In the genomic region with DNA sequence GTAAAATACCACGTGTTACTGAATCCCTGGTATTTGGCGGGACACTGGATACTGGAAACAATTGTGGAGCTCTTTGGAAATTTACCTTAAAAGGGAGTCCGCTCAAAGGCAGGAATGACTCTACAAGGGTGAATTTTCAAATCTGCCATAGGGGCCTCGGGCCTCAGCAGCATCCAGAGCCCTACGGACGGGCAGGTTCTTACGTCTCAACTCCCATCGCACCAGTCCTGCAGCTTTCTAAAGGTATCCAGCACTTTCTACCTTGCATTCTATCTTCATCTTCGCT, we compare ENCODE assay signal across 9 cellular contexts. TPM values are rescaled to one million over a fixed set of nuclear protein-coding genes. Genes with fewer than 3 reads are reported as not detected.
DNase-seq lines count a peak whose midpoint lies in the region; ATAC-seq and FAIRE-seq lines count a peak whose summit lies in the region.
"Had no signal": no experiment of that assay in that cellular context is flagged by ENCODE, and none has a peak within 500 bp of the region (broad histone marks: within the 10 kb centered on the region; RNA-seq: fewer than 3 reads in every experiment).

No MANE protein-coding gene starts in this region.

- H3K4me1 ChIP-seq in mucosa of rectum (ENCODE audit: control insufficient read depth in 2 of 2, insufficient read depth in 2 of 2, low read length in 2 of 2), result peaks cover 13 to 15% of the 10 kb centered on the region in 2 donors

- peaks cover 56% of the 10 kb centered on the region for H3K36me3 Mint-ChIP-seq in stimulated activated naive CD8-positive, alpha-beta T cell treated with anti-CD3 and anti-CD28 coated beads, Interleukin-15, Interleukin-2, amounts not matched to agents 100 ng/mL and 50 ng/mL, for 24 hours (ENCODE audit: low read depth)

- H3K27me3 Mint-ChIP-seq in stimulated activated naive CD8-positive, alpha-beta T cell treated with anti-CD3 and anti-CD28 coated beads, Interleukin-15, Interleukin-2, amounts not matched to agents 100 ng/mL and 50 ng/mL, for 24 hours, result no peaks in the 10 kb centered on the region

- DNase-seq in stimulated activated naive CD8-positive, alpha-beta T cell treated with anti-CD3 and anti-CD28 coated beads, Interleukin-15, Interleukin-2, amounts not matched to agents 100 U/mL and 50 U/mL, for 24 hours, result no peak
- DNase-seq in caudate nucleus (lab: John Stamatoyannopoulos, UW), result no peak
- DNase-seq in GM19239 (ENCODE audit: insufficient read length, low spot score), result no peak
- no peak for DNase-seq in left lobe of liver (ENCODE audit: low spot score)

- no peaks in the 10 kb centered on the region for H3K9me3 ChIP-seq in mucosa of rectum (ENCODE audit: control insufficient read depth in 2 of 2, low read length in 2 of 2)

- peak overlapping the region; percentile 95 to 99 for H3K9ac ChIP-seq in mucosa of rectum (ENCODE audit: low read depth in 1 of 2, low read length in 2 of 2)

- H3K27ac ChIP-seq in caudate nucleus (ENCODE audit: low read depth, low read length) (peak overlapping the region; percentile 95), mucosa of rectum (ENCODE audit: low read depth in 2 of 2, low read length in 2 of 2) (peak overlapping the region; percentile 94 to 95)

- FAIRE-seq in GM19239 (lab: Jason Lieb, UNC), result no peak

- no peaks in the 10 kb centered on the region for H3K9me3 Mint-ChIP-seq in stimulated activated naive CD8-positive, alpha-beta T cell treated with anti-CD3 and anti-CD28 coated beads, Interleukin-15, Interleukin-2, amounts not matched to agents 100 ng/mL and 50 ng/mL, for 24 hours

- H3K27me3 ChIP-seq in mucosa of rectum (ENCODE audit: control insufficient read depth in 2 of 2, insufficient read depth in 2 of 2, low read length in 2 of 2), result no peaks in the 10 kb centered on the region

- H3K4me3 ChIP-seq in mucosa of rectum (ENCODE audit: low read length in 2 of 2), result peak overlapping the region; percentile 97 to 98

- H3K36me3 ChIP-seq in mucosa of rectum (ENCODE audit: control insufficient read depth in 2 of 2, insufficient read depth in 2 of 2, low read length in 2 of 2), result peaks cover 16 to 19% of the 10 kb centered on the region in 2 donors

- peaks cover 41% of the 10 kb centered on the region for H3K4me1 Mint-ChIP-seq in stimulated activated naive CD8-positive, alpha-beta T cell treated with anti-CD3 and anti-CD28 coated beads, Interleukin-15, Interleukin-2, amounts not matched to agents 100 ng/mL and 50 ng/mL, for 24 hours (ENCODE audit: low read depth)

- H3K4me3 Mint-ChIP-seq in stimulated activated naive CD8-positive, alpha-beta T cell treated with anti-CD3 and anti-CD28 coated beads, Interleukin-15, Interleukin-2, amounts not matched to agents 100 ng/mL and 50 ng/mL, for 24 hours, result peak overlapping the region; percentile 100

- H3K27ac Mint-ChIP-seq in stimulated activated naive CD8-positive, alpha-beta T cell treated with anti-CD3 and anti-CD28 coated beads, Interleukin-15, Interleukin-2, amounts not matched to agents 100 ng/mL and 50 ng/mL, for 24 hours, result peak overlapping the region; percentile 100

- no peak for ATAC-seq in stimulated activated naive CD8-positive, alpha-beta T cell treated with anti-CD3 and anti-CD28 coated beads, Interleukin-15, Interleukin-2, amounts not matched to agents 100 U/mL and 50 U/mL, for 24 hours
- ATAC-seq in GM19397 (IDR thresholded peaks at IDR 0.05; ENCODE audit: unreplicated experiment), result no peak
- ATAC-seq in left lobe of liver, result no peak
- no peak for ATAC-seq in HG03108 (IDR thresholded peaks at IDR 0.05; ENCODE audit: unreplicated experiment)

RNA-seq across cellular contexts. Expression of a gene that starts 0.2 kb away (rescaled TPM):
- total RNA-seq in left lobe of liver, result 9.0 TPM

RNA-seq across cellular contexts. Expression of a gene that starts 0.6 kb away (rescaled TPM):
- total RNA-seq in left lobe of liver, result 25.7 TPM

RNA-seq across cellular contexts. Expression of a gene that starts 13.1 kb away (rescaled TPM):
- 83.3 TPM for total RNA-seq in left lobe of liver

RNA-seq across cellular contexts. Expression of a gene that starts 41.8 kb away (rescaled TPM):
- total RNA-seq in left lobe of liver, result 0.78 TPM
- total RNA-seq: NCI-H460 had no signal

RNA-seq across cellular contexts. Expression of a gene that starts 55.3 kb away (rescaled TPM):
- 189 TPM for total RNA-seq in left lobe of liver
